10 cellular contexts compared by ENCODE assay signal in the genomic region with DNA sequence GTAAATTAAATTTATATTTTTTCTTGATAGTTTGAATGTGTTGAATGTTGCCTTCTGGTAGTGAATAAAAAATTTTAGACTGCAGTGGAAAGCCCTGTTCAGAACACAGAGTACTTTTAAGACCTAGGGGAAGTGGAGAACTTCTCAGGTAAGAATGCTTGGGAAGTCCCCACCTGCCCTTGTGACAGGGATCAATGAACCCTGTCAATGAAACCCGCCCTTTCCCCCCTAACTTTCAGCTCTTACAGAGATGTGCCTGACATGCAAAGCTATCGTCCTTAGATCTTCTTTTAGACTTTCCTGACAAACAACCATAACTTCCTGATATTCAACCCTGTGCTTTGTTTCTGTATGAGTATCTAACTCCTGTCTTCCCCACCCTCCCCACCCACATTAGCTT.
DNase-seq lines count a peak whose midpoint lies in the region; ATAC-seq and TF ChIP-seq lines count a peak whose summit lies in the region.
"Had no signal": no experiment of that assay in that cellular context is flagged by ENCODE, and none has a peak within 500 bp of the region (broad histone marks: within the 10 kb centered on the region; RNA-seq: fewer than 3 reads in every experiment).

No MANE protein-coding gene starts in this region.

- TF ChIP-seq CTCF in activated CD8-positive, alpha-beta T cell treated with anti-CD3 and anti-CD28 coated beads for 36 hours (IDR thresholded peaks at IDR 0.05) = no peak

- TF ChIP-seq POLR2A in erythroblast (IDR thresholded peaks at IDR 0.05; ENCODE audit: low read length) = no peak

- ATAC-seq in GM19043 (IDR thresholded peaks at IDR 0.05; ENCODE audit: low read depth, unreplicated experiment) (peak; percentile 96), GM21825 (IDR thresholded peaks at IDR 0.05; ENCODE audit: unreplicated experiment) (peak; percentile 99), HG03196 (IDR thresholded peaks at IDR 0.05; ENCODE audit: unreplicated experiment) (peak; percentile 97)
- ATAC-seq in stimulated activated naive B cell treated with anti-CD40 and anti-IgM and Interleukin-4, amounts not matched to agents 10 μg/mL and 1 μg/mL and 100 μg/mL, for 72 hours (replicated peaks) = peak; percentile 98 to 99
- ATAC-seq in activated CD8-positive, alpha-beta T cell treated with anti-CD3 and anti-CD28 coated beads for 36 hours = no peak

- H3K9me3 Mint-ChIP-seq in stimulated activated naive B cell treated with anti-CD40 and anti-IgM and Interleukin-4, amounts not matched to agents 10 μg/mL and 1 μg/mL and 100 μg/mL, for 72 hours = peaks cover 7 to 9% of the 10 kb centered on the region in 2 donors
- no peaks in the 10 kb centered on the region for H3K9me3 Mint-ChIP-seq in activated CD8-positive, alpha-beta T cell treated with anti-CD3 and anti-CD28 coated beads for 36 hours

- DNase-seq in stimulated activated naive B cell treated with anti-CD40 and anti-IgM and Interleukin-4, amounts not matched to agents 10 μg/mL and 1 μg/mL and 100 μg/mL, for 72 hours = peak; percentile 81
- DNase-seq in NCI-H1092 (lab: John Stamatoyannopoulos, UW) = no peak
- DNase-seq in erythroblast (lab: John Stamatoyannopoulos, UW) = no peak
- no peak for DNase-seq in activated CD8-positive, alpha-beta T cell treated with anti-CD3 and anti-CD28 coated beads for 36 hours
- DNase-seq: anterior cingulate cortex, DND-41, H7 had no signal

- H3K36me3 Mint-ChIP-seq in stimulated activated naive B cell treated with anti-CD40 and anti-IgM and Interleukin-4, amounts not matched to agents 10 μg/mL and 1 μg/mL and 100 μg/mL, for 72 hours = peaks cover 17 to 37% of the 10 kb centered on the region in 2 donors
- no peaks in the 10 kb centered on the region for H3K36me3 Mint-ChIP-seq in activated CD8-positive, alpha-beta T cell treated with anti-CD3 and anti-CD28 coated beads for 36 hours (ENCODE audit: low read depth)

- peak overlapping the region in 1 of 2 donors; percentile 14 for H3K4me3 Mint-ChIP-seq in stimulated activated naive B cell treated with anti-CD40 and anti-IgM and Interleukin-4, amounts not matched to agents 10 μg/mL and 1 μg/mL and 100 μg/mL, for 72 hours
- H3K4me3 Mint-ChIP-seq in activated CD8-positive, alpha-beta T cell treated with anti-CD3 and anti-CD28 coated beads for 36 hours = no peak overlapping the region

- H3K27ac Mint-ChIP-seq in stimulated activated naive B cell treated with anti-CD40 and anti-IgM and Interleukin-4, amounts not matched to agents 10 μg/mL and 1 μg/mL and 100 μg/mL, for 72 hours = peak overlapping the region; percentile 90
- no peak overlapping the region for H3K27ac Mint-ChIP-seq in activated CD8-positive, alpha-beta T cell treated with anti-CD3 and anti-CD28 coated beads for 36 hours

- H3K4me1 Mint-ChIP-seq in stimulated activated naive B cell treated with anti-CD40 and anti-IgM and Interleukin-4, amounts not matched to agents 10 μg/mL and 1 μg/mL and 100 μg/mL, for 72 hours = peaks cover 38 to 70% of the 10 kb centered on the region in 2 donors
- H3K4me1 Mint-ChIP-seq in activated CD8-positive, alpha-beta T cell treated with anti-CD3 and anti-CD28 coated beads for 36 hours (ENCODE audit: low read depth) = peaks cover 3% of the 10 kb centered on the region

- CTCF ChIA-PET in activated CD8-positive, alpha-beta T cell treated with anti-CD3 and anti-CD28 coated beads for 36 hours (lab: Charles Lee) = no interaction called here

- POLR2A ChIA-PET in activated CD8-positive, alpha-beta T cell treated with anti-CD3 and anti-CD28 coated beads for 36 hours (lab: Charles Lee) = no interaction called here

- intact Hi-C loops in activated CD8-positive, alpha-beta T cell treated with anti-CD3 and anti-CD28 coated beads for 36 hours (cut with micrococcal nuclease) = no loop called here

- no peaks in the 10 kb centered on the region for H3K27me3 Mint-ChIP-seq in stimulated activated naive B cell treated with anti-CD40 and anti-IgM and Interleukin-4, amounts not matched to agents 10 μg/mL and 1 μg/mL and 100 μg/mL, for 72 hours
- H3K27me3 Mint-ChIP-seq in activated CD8-positive, alpha-beta T cell treated with anti-CD3 and anti-CD28 coated beads for 36 hours = no peaks in the 10 kb centered on the region
